20 cellular contexts compared by ENCODE assay signal in the genomic region with DNA sequence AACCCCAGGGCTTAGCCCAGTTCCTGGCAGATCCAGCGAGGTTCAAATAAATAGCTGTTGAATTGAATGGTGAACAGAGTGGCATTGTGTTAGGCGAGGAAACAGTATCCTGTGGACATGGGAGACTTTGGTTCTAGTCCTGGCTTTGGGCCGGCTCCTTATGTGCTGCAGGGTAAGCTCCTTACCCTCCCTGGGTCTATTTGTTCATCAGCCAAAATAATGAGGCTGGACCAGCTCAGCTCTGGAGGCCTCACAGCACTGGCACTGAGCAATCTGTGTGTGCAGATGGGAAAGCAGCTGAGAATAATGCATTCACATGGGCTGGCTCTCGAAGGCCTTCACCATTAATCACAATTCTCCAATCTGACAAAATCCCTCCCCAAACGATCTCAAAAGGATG.
"Had no signal": no experiment of that assay in that cellular context is flagged by ENCODE, and none has a peak within 500 bp of the region (broad histone marks: within the 10 kb centered on the region; RNA-seq: fewer than 3 reads in every experiment).

No MANE protein-coding gene starts in this region.

- H3K9me3 Mint-ChIP-seq: activated CD4-positive, alpha-beta T cell treated with anti-CD3 and anti-CD28 coated beads, Interleukin-2, amount 10 ng/mL, durations not matched to agents 24 days and 14 days; activated CD8-positive, alpha-beta T cell treated with anti-CD3 and anti-CD28 coated beads for 36 hours; activated naive CD4-positive, alpha-beta T cell treated with anti-CD3 and anti-CD28 coated beads for 36 hours; activated T-cell treated with anti-CD3 and anti-CD28 coated beads, Interleukin-2, amount 50 U/mL, for 24 hours; dendritic cell treated with granulocyte-macrophage colony-stimulating factor and Interleukin-4, amounts not matched to agents 40 ng/mL and 50 ng/mL, for 4 days; stimulated activated naive CD8-positive, alpha-beta T cell treated with anti-CD3 and anti-CD28 coated beads, Interleukin-15, amount 100 ng/mL, for 72 hours; T-cell; WTC11 had no signal

- H3K27ac Mint-ChIP-seq: activated CD4-positive, alpha-beta T cell treated with anti-CD3 and anti-CD28 coated beads, Interleukin-2, amount 10 ng/mL, durations not matched to agents 24 days and 14 days; activated CD8-positive, alpha-beta T cell treated with anti-CD3 and anti-CD28 coated beads for 36 hours; activated naive CD4-positive, alpha-beta T cell treated with anti-CD3 and anti-CD28 coated beads for 36 hours; activated T-cell treated with anti-CD3 and anti-CD28 coated beads, Interleukin-2, amount 50 U/mL, for 24 hours; dendritic cell treated with granulocyte-macrophage colony-stimulating factor and Interleukin-4, amounts not matched to agents 40 ng/mL and 50 ng/mL, for 4 days; natural killer cell treated with Interleukin-12 subunit alpha and Interleukin-12 subunit beta and Interleukin-15 and Interleukin-18, amount 100 ng/mL, for 72 hours; T-cell; WTC11 had no signal

- H3K27ac ChIP-seq: brain microvascular endothelial cell, esophagus muscularis mucosa, gastroesophageal sphincter, prostate gland, thoracic aorta, upper lobe of left lung had no signal

- H3K9me3 ChIP-seq: esophagus muscularis mucosa, gastroesophageal sphincter, prostate gland, thoracic aorta, upper lobe of left lung had no signal

- DNase-seq: activated CD4-positive, alpha-beta T cell treated with anti-CD3 and anti-CD28 coated beads, Interleukin-2, amount 10 ng/mL, durations not matched to agents 24 days and 14 days; activated CD8-positive, alpha-beta T cell treated with anti-CD3 and anti-CD28 coated beads for 36 hours; activated naive CD4-positive, alpha-beta T cell treated with anti-CD3 and anti-CD28 coated beads for 36 hours; activated T-cell treated with anti-CD3 and anti-CD28 coated beads, Interleukin-2, amount 50 U/mL, for 24 hours; brain microvascular endothelial cell; effector memory CD4-positive, alpha-beta T cell; mesendoderm; occipital lobe; right cardiac atrium; stimulated activated CD4-positive, alpha-beta T cell treated with anti-CD3 and anti-CD28 coated beads, Interleukin-2, amount 100 ng/mL, for 24 hours; stimulated activated naive CD8-positive, alpha-beta T cell treated with anti-CD3 and anti-CD28 coated beads, Interleukin-15, amount 100 ng/mL, for 72 hours; T-cell; upper lobe of left lung had no signal

- H3K4me1 ChIP-seq: esophagus muscularis mucosa, gastroesophageal sphincter, prostate gland, upper lobe of left lung had no signal

- H3K36me3 Mint-ChIP-seq: natural killer cell treated with Interleukin-12 subunit alpha and Interleukin-12 subunit beta and Interleukin-15 and Interleukin-18, amount 100 ng/mL, for 72 hours; T-cell; WTC11 had no signal

- H3K27me3 ChIP-seq: brain microvascular endothelial cell, esophagus muscularis mucosa, gastroesophageal sphincter, upper lobe of left lung had no signal

- H3K36me3 ChIP-seq: brain microvascular endothelial cell, esophagus muscularis mucosa, gastroesophageal sphincter, prostate gland, thoracic aorta, upper lobe of left lung had no signal

- H3K4me1 Mint-ChIP-seq: activated CD4-positive, alpha-beta T cell treated with anti-CD3 and anti-CD28 coated beads, Interleukin-2, amount 10 ng/mL, durations not matched to agents 24 days and 14 days; stimulated activated naive CD8-positive, alpha-beta T cell treated with anti-CD3 and anti-CD28 coated beads, Interleukin-15, amount 100 ng/mL, for 72 hours; T-cell had no signal

- H3K4me3 Mint-ChIP-seq: activated CD4-positive, alpha-beta T cell treated with anti-CD3 and anti-CD28 coated beads, Interleukin-2, amount 10 ng/mL, durations not matched to agents 24 days and 14 days; activated CD8-positive, alpha-beta T cell treated with anti-CD3 and anti-CD28 coated beads for 36 hours; activated naive CD4-positive, alpha-beta T cell treated with anti-CD3 and anti-CD28 coated beads for 36 hours; activated T-cell treated with anti-CD3 and anti-CD28 coated beads, Interleukin-2, amount 50 U/mL, for 24 hours; dendritic cell treated with granulocyte-macrophage colony-stimulating factor and Interleukin-4, amounts not matched to agents 40 ng/mL and 50 ng/mL, for 4 days; natural killer cell treated with Interleukin-12 subunit alpha and Interleukin-12 subunit beta and Interleukin-15 and Interleukin-18, amount 100 ng/mL, for 72 hours; stimulated activated naive CD8-positive, alpha-beta T cell treated with anti-CD3 and anti-CD28 coated beads, Interleukin-15, amount 100 ng/mL, for 72 hours; T-cell; WTC11 had no signal

- H3K4me3 ChIP-seq: esophagus muscularis mucosa, gastroesophageal sphincter, prostate gland, thoracic aorta, upper lobe of left lung had no signal

- ATAC-seq: activated CD8-positive, alpha-beta T cell treated with anti-CD3 and anti-CD28 coated beads for 36 hours; gastroesophageal sphincter; natural killer cell treated with Interleukin-12 subunit alpha and Interleukin-12 subunit beta and Interleukin-15 and Interleukin-18, amount 100 ng/mL, for 72 hours; right cardiac atrium; stimulated activated naive CD8-positive, alpha-beta T cell treated with anti-CD3 and anti-CD28 coated beads, Interleukin-15, amount 100 ng/mL, for 72 hours; T-cell; WTC11 had no signal
